30 cellular contexts compared by ENCODE assay signal in the genomic region with DNA sequence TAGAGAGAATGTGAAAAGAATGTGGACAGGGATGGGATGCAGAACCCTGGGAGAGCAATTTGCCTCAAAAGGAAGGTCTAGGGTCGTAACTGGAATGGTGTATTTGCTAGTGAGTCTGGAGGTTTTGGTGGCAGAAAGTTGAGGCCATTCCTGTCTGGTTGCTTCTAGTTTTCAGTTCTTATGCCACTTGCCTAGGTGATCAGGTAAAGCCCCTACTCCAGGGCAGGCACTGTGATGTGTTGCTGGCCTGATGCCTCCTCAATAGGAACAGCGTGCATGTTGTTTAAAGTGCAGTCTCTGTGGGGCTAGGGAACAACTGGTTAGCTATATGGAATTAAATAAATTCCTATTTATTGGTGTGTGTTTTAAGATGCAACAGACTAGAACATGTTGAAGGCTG.
"Had no signal": no experiment of that assay in that cellular context is flagged by ENCODE, and none has a peak within 500 bp of the region (broad histone marks: within the 10 kb centered on the region; RNA-seq: fewer than 3 reads in every experiment).

No MANE protein-coding gene starts in this region.

- H3K9me3 Mint-ChIP-seq: activated naive CD4-positive, alpha-beta T cell treated with anti-CD3 and anti-CD28 coated beads, Interleukin-2, amount 50 U/mL, for 72 hours had no signal

- ATAC-seq: activated CD8-positive, alpha-beta memory T cell treated with anti-CD3 and anti-CD28 coated beads, Interleukin-2, amount 10 ng/mL, durations not matched to agents 7 days and 5 days; activated naive CD4-positive, alpha-beta T cell treated with anti-CD3 and anti-CD28 coated beads, Interleukin-2, amount 50 U/mL, for 72 hours; activated naive CD8-positive, alpha-beta T cell treated with anti-CD3 and anti-CD28 coated beads, Interleukin-2, amount 50 U/mL, for 24 hours; body of pancreas; Panc1; Right ventricle myocardium inferior; T-cell had no signal

- DNase-seq: activated CD4-positive, alpha-beta T cell treated with anti-CD3 and anti-CD28 coated beads for 4 hours; activated CD4-positive, alpha-beta T cell treated with anti-CD3 and anti-CD28 coated beads, Interleukin-2, amount 50 U/mL, for 48 hours; activated CD8-positive, alpha-beta memory T cell treated with anti-CD3 and anti-CD28 coated beads, Interleukin-2, amount 10 ng/mL, durations not matched to agents 7 days and 5 days; activated effector memory CD4-positive, alpha-beta T cell treated with anti-CD3 and anti-CD28 coated beads, Interleukin-2, amount 50 U/mL, for 16 hours; activated naive CD4-positive, alpha-beta T cell treated with Interleukin-2 at 50 U/mL for 16 hours; activated naive CD8-positive, alpha-beta T cell treated with anti-CD3 and anti-CD28 coated beads, Interleukin-2, amount 50 U/mL, for 24 hours; activated T-cell treated with anti-CD3 and anti-CD28 coated beads, Interleukin-2, amount 50 U/mL, for 24 hours; amniotic stem cell; body of pancreas; central memory CD4-positive, alpha-beta T cell; Kasumi-1; KBM-7; NCI-H1105 treated with DMSO at 0.1 percent for 48 hours; NCI-H146; NCI-H2029; NCI-H2107; NCI-H345; NCI-H510A; NCI-H526 treated with DMSO at 0.1 percent for 48 hours; NCI-H82; OCI-M1; RPMI8226; T-cell had no signal

- H3K27me3 Mint-ChIP-seq: activated CD8-positive, alpha-beta memory T cell treated with anti-CD3 and anti-CD28 coated beads, Interleukin-2, amount 10 ng/mL, durations not matched to agents 7 days and 5 days; activated naive CD8-positive, alpha-beta T cell treated with anti-CD3 and anti-CD28 coated beads, Interleukin-2, amount 50 U/mL, for 24 hours; activated T-cell treated with anti-CD3 and anti-CD28 coated beads, Interleukin-2, amount 50 U/mL, for 24 hours; T-cell had no signal

- H3K9me3 ChIP-seq: body of pancreas had no signal

- H3K4me1 ChIP-seq: ascending aorta, body of pancreas had no signal

- H3K27ac Mint-ChIP-seq: activated CD8-positive, alpha-beta memory T cell treated with anti-CD3 and anti-CD28 coated beads, Interleukin-2, amount 10 ng/mL, durations not matched to agents 7 days and 5 days; activated naive CD8-positive, alpha-beta T cell treated with anti-CD3 and anti-CD28 coated beads, Interleukin-2, amount 50 U/mL, for 24 hours; activated T-cell treated with anti-CD3 and anti-CD28 coated beads, Interleukin-2, amount 50 U/mL, for 24 hours; activated T-helper 1 cell treated with anti-CD3 and anti-CD28 coated beads, Interleukin-12 subunit alpha, Interleukin-12 subunit beta, Interleukin-2, Interleukin-4 antibody, amounts not matched to agents 30 ng/mL and 10 ng/mL and 1 ng/mL, durations not matched to agents 14 hours and 24 hours and 36 hours had no signal

- H3K4me3 Mint-ChIP-seq: activated CD8-positive, alpha-beta memory T cell treated with anti-CD3 and anti-CD28 coated beads, Interleukin-2, amount 10 ng/mL, durations not matched to agents 7 days and 5 days; activated naive CD8-positive, alpha-beta T cell treated with anti-CD3 and anti-CD28 coated beads, Interleukin-2, amount 50 U/mL, for 24 hours; activated T-cell treated with anti-CD3 and anti-CD28 coated beads, Interleukin-2, amount 50 U/mL, for 24 hours; activated T-helper 1 cell treated with anti-CD3 and anti-CD28 coated beads, Interleukin-12 subunit alpha, Interleukin-12 subunit beta, Interleukin-2, Interleukin-4 antibody, amounts not matched to agents 30 ng/mL and 10 ng/mL and 1 ng/mL, durations not matched to agents 14 hours and 24 hours and 36 hours; T-cell had no signal

- H3K27me3 ChIP-seq: ascending aorta, body of pancreas had no signal

- H3K4me3 ChIP-seq: ascending aorta, body of pancreas, SK-N-MC had no signal

- H3K27ac ChIP-seq: ascending aorta, body of pancreas, SK-N-MC, VCaP had no signal
